In genomic region chr3:146080578-146080977, GRCh38 we compare ENCODE assay signal across 37 cellular contexts.
"Had no signal": no experiment of that assay in that cellular context is flagged by ENCODE, and none has a peak within 500 bp of the region (broad histone marks: within the 10 kb centered on the region; RNA-seq: fewer than 3 reads in every experiment).

No MANE protein-coding gene starts in this region.

- H3K4me3 ChIP-seq: SJSA1 had no signal

- DNase-seq: activated CD4-positive, alpha-beta memory T cell treated with anti-CD3 and anti-CD28 coated beads, Interleukin-2, amount 10 ng/mL, durations not matched to agents 7 days and 5 days; activated CD4-positive, alpha-beta T cell treated with anti-CD3 and anti-CD28 coated beads for 1 hour; activated CD4-positive, alpha-beta T cell treated with anti-CD3 and anti-CD28 coated beads for 48 hours; activated CD4-positive, CD25-positive, alpha-beta regulatory T cell; activated CD8-positive, alpha-beta memory T cell treated with anti-CD3 and anti-CD28 coated beads for 24 hours; activated CD8-positive, alpha-beta memory T cell treated with anti-CD3 and anti-CD28 coated beads, Interleukin-2, amount 10 ng/mL, durations not matched to agents 7 days and 5 days; activated CD8-positive, alpha-beta memory T cell treated with anti-CD3 and anti-CD28 coated beads, Interleukin-2, amount 50 U/mL, for 48 hours; activated effector memory CD4-positive, alpha-beta T cell treated with anti-CD3 and anti-CD28 coated beads, Interleukin-2, amount 50 U/mL, for 16 hours; activated naive CD4-positive, alpha-beta T cell; activated naive CD4-positive, alpha-beta T cell treated with anti-CD3 and anti-CD28 coated beads, Interleukin-2, amount 50 U/mL, for 16 hours; activated naive CD8-positive, alpha-beta T cell treated with anti-CD3 and anti-CD28 coated beads for 36 hours; activated T-cell treated with anti-CD3 and anti-CD28 coated beads, Interleukin-2, amount 50 U/mL, for 48 hours; amniotic stem cell; aorta; Kasumi-1; KG1; MM.1S; MV-4-11; NCI-H1092; NCI-H1436 treated with DMSO at 0.1 percent for 48 hours; NCI-H187 treated with DMSO at 0.1 percent for 48 hours; NCI-H2081; NCI-H2171 treated with DMSO at 0.1 percent for 48 hours; NCI-H2227 treated with DMSO at 0.1 percent for 48 hours; NCI-H446; NCI-H510A treated with DMSO at 0.1 percent for 48 hours; NCI-H526 treated with DMSO at 0.1 percent for 48 hours; NK-92 treated with Interleukin-12 subunit alpha and Interleukin-12 subunit beta, amount 100 ng/mL, for 24 hours; OCI-M1; SHP77 treated with DMSO at 0.1 percent for 48 hours; T-cell; T-helper 17 cell; T-helper 9 cell had no signal

- H3K9me3 ChIP-seq: SJSA1 had no signal

- H3K27ac ChIP-seq: SJSA1, VCaP had no signal

- ATAC-seq: activated CD8-positive, alpha-beta memory T cell treated with anti-CD3 and anti-CD28 coated beads, Interleukin-2, amount 10 ng/mL, durations not matched to agents 7 days and 5 days; activated T-helper 17 cell treated with anti-CD3 and anti-CD28 coated beads, Interleukin-2, amount 50 U/mL, for 72 hours; SK-N-SH treated with all-trans-retinoic acid at 6 μM for 48 hours; T-cell; T-helper 17 cell had no signal

- H3K27me3 ChIP-seq: SJSA1 had no signal
